Comparison of ENCODE assay signal across 9 cellular contexts in the genomic region with DNA sequence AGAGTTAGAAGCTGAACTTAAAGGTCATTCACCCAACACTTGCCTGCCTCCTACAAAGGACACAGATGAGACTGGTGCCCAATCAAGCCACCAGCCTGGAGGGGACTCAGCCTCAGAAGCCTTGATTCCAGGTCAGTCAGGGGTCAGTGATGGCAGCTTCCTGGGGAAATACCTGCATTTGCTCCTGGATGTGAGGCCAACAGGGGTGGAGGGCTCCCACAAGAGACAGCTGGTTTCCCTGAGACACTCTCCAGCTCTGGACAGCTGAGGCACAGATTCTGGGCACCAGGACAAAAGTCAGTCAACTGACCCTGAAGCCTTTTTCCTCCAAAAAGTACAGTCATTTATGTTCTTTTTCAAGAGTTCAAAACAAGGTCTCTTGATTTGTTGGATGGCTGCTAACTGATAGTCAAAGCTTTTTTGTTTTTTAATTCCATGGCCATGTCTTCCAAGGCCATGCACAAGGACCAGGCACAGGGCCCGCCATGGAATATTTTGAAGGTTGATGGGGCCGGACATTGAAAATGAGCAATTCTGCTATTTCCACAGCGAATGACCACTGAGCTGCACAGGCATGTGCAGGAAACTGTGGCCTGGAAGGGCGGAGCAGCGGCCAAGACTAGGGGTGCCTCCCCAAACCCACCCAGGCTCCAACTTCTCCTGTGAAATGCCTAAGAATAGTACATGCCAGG. TPM values are rescaled to one million over a fixed set of nuclear protein-coding genes. Genes with fewer than 3 reads are reported as not detected.
A peak's percentile ranks its signal among the peaks of the same experiment; 100 is the strongest.
DNase-seq lines count a peak whose midpoint lies in the region; ATAC-seq and TF ChIP-seq lines count a peak whose summit lies in the region.
"Had no signal": no experiment of that assay in that cellular context is flagged by ENCODE, and none has a peak within 500 bp of the region (broad histone marks: within the 10 kb centered on the region; RNA-seq: fewer than 3 reads in every experiment).

No MANE protein-coding gene starts in this region.

- H3K27ac Mint-ChIP-seq in CD14-positive monocyte = no peak overlapping the region
- peak overlapping the region; percentile 23 for H3K27ac Mint-ChIP-seq in osteocyte (ENCODE audit: unreplicated experiment)

- H3K4me3 Mint-ChIP-seq in CD14-positive monocyte = peak overlapping the region; percentile 79 to 89
- H3K4me3 Mint-ChIP-seq in osteocyte (ENCODE audit: unreplicated experiment) = peak overlapping the region; percentile 68

- H3K79me2 ChIP-seq in MM.1S (ENCODE audit: low read length) = no peaks in the 10 kb centered on the region

- H3K27ac ChIP-seq in dorsolateral prefrontal cortex (peak overlapping the region in 10 of 59 donors; percentile 6 to 80 (median 58)), MM.1S (ENCODE audit: low read length) (no peak overlapping the region)

- H3K36me3 Mint-ChIP-seq in CD14-positive monocyte (peaks cover 4 to 9% of the 10 kb centered on the region in 2 donors), osteocyte (ENCODE audit: unreplicated experiment) (no peaks in the 10 kb centered on the region)

- TF ChIP-seq CTCF in CD14-positive monocyte (IDR thresholded peaks at IDR 0.05) = no peak
- TF ChIP-seq CTCF in dorsolateral prefrontal cortex (IDR thresholded peaks at IDR 0.05 in 54 of 56, conservative IDR thresholded peaks at IDR 0.05 in 2 of 56; ENCODE audit: low read depth in 1 of 56, partially characterized antibody in 56 of 56) = no peak
- no peak for TF ChIP-seq CTCF in osteocyte (IDR thresholded peaks at IDR 0.05)
- no peak for TF ChIP-seq CTCF in MM.1S (IDR thresholded peaks at IDR 0.05; ENCODE audit: low read length)

- H3K9me3 ChIP-seq in MG63 (no peaks in the 10 kb centered on the region), MM.1S (replicated peaks; ENCODE audit: insufficient read depth, low read length) (no peaks in the 10 kb centered on the region)

- ATAC-seq in GM19351 (IDR thresholded peaks at IDR 0.05; ENCODE audit: unreplicated experiment) = no peak

- H3K27me3 ChIP-seq in MG63 (no peaks in the 10 kb centered on the region), dorsolateral prefrontal cortex (no peaks in the 10 kb centered on the region), MM.1S (replicated peaks; ENCODE audit: insufficient read depth, low read length) (no peaks in the 10 kb centered on the region)

- no peaks in the 10 kb centered on the region for H4K20me1 ChIP-seq in MM.1S (ENCODE audit: insufficient read depth, low read length)

- no peak overlapping the region for H2AFZ ChIP-seq in MM.1S (ENCODE audit: low read length)

- H3K4me1 ChIP-seq in MM.1S (ENCODE audit: low read length) = no peaks in the 10 kb centered on the region

- H3K36me3 ChIP-seq in MG63 (peaks cover 19% of the 10 kb centered on the region), MM.1S (replicated peaks; ENCODE audit: insufficient read depth, low read length) (no peaks in the 10 kb centered on the region)

- intact Hi-C loops in CD14-positive monocyte (cut with micrococcal nuclease) (no loop called here), dorsolateral prefrontal cortex (cut with DNase I) (loop anchor here (5.0 to 10.0 kb wide), 2 partner anchors 77 to 160 kb away; a partner anchor contains a TSS)

- peak overlapping the region; percentile 78 for H3K4me3 ChIP-seq in MG63
- peak overlapping the region in 54 of 59 donors; percentile 53 to 80 (median 70) for H3K4me3 ChIP-seq in dorsolateral prefrontal cortex
- no peak overlapping the region for H3K4me3 ChIP-seq in MM.1S (ENCODE audit: low read length)

- peaks cover 7 to 11% (median 9%) of the 10 kb centered on the region in 3 donors for H3K27me3 Mint-ChIP-seq in CD14-positive monocyte (ENCODE audit: low read depth in 3 of 3)
- no peaks in the 10 kb centered on the region for H3K27me3 Mint-ChIP-seq in osteocyte (ENCODE audit: unreplicated experiment)

- H3K9ac ChIP-seq in MM.1S (ENCODE audit: low read length) = no peak overlapping the region

- no peak overlapping the region for H3K4me2 ChIP-seq in MM.1S (ENCODE audit: low read depth, low read length)

- no peaks in the 10 kb centered on the region for H3F3A ChIP-seq in MM.1S (ENCODE audit: insufficient read depth, low read length)

- no peaks in the 10 kb centered on the region for H3K9me2 ChIP-seq in MM.1S (replicated peaks; ENCODE audit: insufficient read depth, low read length)

- peaks cover 0 to 3% (median 0%) of the 10 kb centered on the region in 7 donors for H3K9me3 Mint-ChIP-seq in CD14-positive monocyte
- no peaks in the 10 kb centered on the region for H3K9me3 Mint-ChIP-seq in osteocyte (ENCODE audit: unreplicated experiment)

- H3K4me1 Mint-ChIP-seq in CD14-positive monocyte (peaks cover 22% of the 10 kb centered on the region), osteocyte (ENCODE audit: unreplicated experiment) (peaks cover 29% of the 10 kb centered on the region)

- no peak for DNase-seq in CD14-positive monocyte (ENCODE audit: low spot score)
- no peak for DNase-seq in MG63
- no peak for DNase-seq in dorsolateral prefrontal cortex
- DNase-seq in osteocyte (ENCODE audit: extremely low spot score, unreplicated experiment) = no peak
- DNase-seq in UCSD-AML1 (lab: John Stamatoyannopoulos, UW; ENCODE audit: unreplicated experiment) = no peak
- DNase-seq in MM.1S = no peak
- no peak for DNase-seq in NCI-H2171 (lab: John Stamatoyannopoulos, UW)
- DNase-seq: NCI-H1417 treated with DMSO at 0.1 percent for 48 hours had no signal

RNA-seq across cellular contexts. Expression of a gene that starts 1.8 kb away (rescaled TPM):
- polyA plus RNA-seq in CD14-positive monocyte = 1 to 10 TPM; 1.4 to 3.8 TPM
- total RNA-seq in MG63 (2014; rRNA removed; shearing (Covaris generic); ENCODE audit: low replicate concordance) = 9.7 and 13.8 TPM in 2 replicates
- total RNA-seq in dorsolateral prefrontal cortex (10 to 100 TPM; 19.9 to 80.8 (median 42.7) TPM), osteocyte (13.1 and 19.4 TPM in 2 replicates)

RNA-seq across cellular contexts. Expression of a gene that starts 58.1 kb away (rescaled TPM):
- 1 to 10 TPM; 4.7 to 7.2 TPM for polyA plus RNA-seq in CD14-positive monocyte
- 5.1 and 13.0 TPM in 2 replicates for total RNA-seq in MG63 (2014; rRNA removed; shearing (Covaris generic); ENCODE audit: low replicate concordance)
- 10 to 100 TPM; 17.2 to 47.7 (median 24.6) TPM for total RNA-seq in dorsolateral prefrontal cortex
- total RNA-seq in osteocyte = 20.3 and 20.9 TPM in 2 replicates

Comparison
In these comparisons a context has a peak if more than half of its experiments do, and no peak if none do; other contexts are left out.
1. intact Hi-C loops: an anchor here in dorsolateral prefrontal cortex (5.0 to 10.0 kb wide); none called in CD14-positive monocyte.